In the genomic region with DNA sequence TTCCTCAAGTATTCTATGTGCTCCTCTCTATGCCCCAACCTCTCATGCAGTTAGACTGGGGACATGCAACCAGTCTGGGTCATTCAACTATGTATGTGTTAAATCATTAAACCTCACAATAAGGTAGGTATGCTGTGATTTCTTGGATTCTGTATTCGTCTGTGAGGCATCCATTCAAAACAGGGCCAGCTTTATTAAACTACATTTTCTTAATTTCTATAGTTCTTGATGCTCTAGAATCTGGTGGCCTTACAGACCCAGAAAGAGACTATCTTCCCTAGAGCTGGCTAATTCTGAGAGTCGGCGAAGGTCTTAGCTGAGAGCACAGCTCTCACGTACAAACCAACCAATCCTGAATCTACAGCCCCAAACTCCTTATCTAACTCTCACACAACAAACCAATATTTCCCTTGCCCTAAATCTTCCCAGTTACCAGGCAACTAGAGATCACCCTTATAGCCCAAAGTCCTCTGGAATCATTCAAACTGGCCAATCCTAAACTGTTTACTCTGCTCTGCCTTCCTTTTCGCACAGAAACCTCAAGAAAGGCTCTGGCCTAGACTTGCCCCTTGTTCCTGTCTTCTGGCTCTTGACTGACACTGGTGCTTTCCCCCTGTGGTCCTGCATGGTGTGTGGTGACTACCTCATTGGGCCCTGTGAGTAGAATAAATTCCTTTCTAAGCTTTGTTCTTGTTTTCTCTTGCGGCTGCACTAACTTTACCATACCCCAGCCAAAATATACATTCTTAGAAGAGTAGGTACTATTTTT, we compare ENCODE assay signal across 13 cellular contexts.
DNase-seq lines count a peak whose midpoint lies in the region; ATAC-seq and TF ChIP-seq lines count a peak whose summit lies in the region.
"Had no signal": no experiment of that assay in that cellular context is flagged by ENCODE, and none has a peak within 500 bp of the region (broad histone marks: within the 10 kb centered on the region; RNA-seq: fewer than 3 reads in every experiment).

No MANE protein-coding gene starts in this region.

- H3K79me2 ChIP-seq in mammary epithelial cell (ENCODE audit: insufficient read depth, low read length), result no peaks in the 10 kb centered on the region

- H3K9ac ChIP-seq in mammary epithelial cell (ENCODE audit: insufficient read depth, low read length) (no peak overlapping the region), adipocyte (ENCODE audit: low read length) (no peak overlapping the region)

- no peak overlapping the region for H3K27ac ChIP-seq in mammary epithelial cell (ENCODE audit: insufficient read depth, low read depth, low read length)
- H3K27ac ChIP-seq in breast epithelium, result no peak overlapping the region
- no peak overlapping the region for H3K27ac ChIP-seq in A673 (ENCODE audit: low read depth, low read length, poor library complexity, severe bottlenecking)
- H3K27ac ChIP-seq: SJSA1 had no signal

- dilution Hi-C loops in mammary epithelial cell (cut with HindIII; ENCODE audit: low sequenced_read_pairs), result no loop called here

- POLR2A ChIA-PET in A673 (lab: Charles Lee; ENCODE audit: low non-redundant PET), result no interaction called here

- intact Hi-C loops in mammary epithelial cell (cut with micrococcal nuclease), result no loop called here
- intact Hi-C loops in breast epithelium (cut with DNase I; ENCODE audit: low total_unique reads), result no loop called here
- intact Hi-C loops in A673 (cut with micrococcal nuclease; ENCODE audit: unreplicated experiment), result no loop called here

- H3K36me3 ChIP-seq in mammary epithelial cell (ENCODE audit: insufficient read depth, low read length) (no peaks in the 10 kb centered on the region), breast epithelium (no peaks in the 10 kb centered on the region), adipocyte (ENCODE audit: control insufficient read depth, insufficient read depth, low read length, severe bottlenecking) (no peaks in the 10 kb centered on the region), A673 (ENCODE audit: insufficient read depth, low read length, poor library complexity, severe bottlenecking) (no peaks in the 10 kb centered on the region)
- H3K36me3 ChIP-seq: SJSA1 had no signal

- H3K4me2 ChIP-seq in mammary epithelial cell (ENCODE audit: insufficient read depth, low read depth, low read length), result no peak overlapping the region

- peak; percentile 75 for DNase-seq in mammary epithelial cell
- no peak for DNase-seq in breast epithelium (ENCODE audit: low spot score in 2 of 2)
- peak; percentile 27 for DNase-seq in adipocyte (ENCODE audit: low read depth)
- no peak for DNase-seq in A673 (ENCODE audit: low spot score)
- no peak for DNase-seq in anterior cingulate cortex (lab: John Stamatoyannopoulos, UW)
- no peak for DNase-seq in amygdala (lab: John Stamatoyannopoulos, UW)
- no peak for DNase-seq in NCI-H2029 treated with DMSO at 0.1 percent for 48 hours (lab: John Stamatoyannopoulos, UW)
- DNase-seq: activated CD8-positive, alpha-beta memory T cell treated with anti-CD3 and anti-CD28 coated beads, Interleukin-2, amount 50 U/mL, for 4 hours; KG1; naive B cell; stimulated activated naive CD4-positive, alpha-beta T cell treated with Interleukin-2 at 50 U/mL for 16 hours had no signal

- peak; percentile 59 for ATAC-seq in HG03039 (IDR thresholded peaks at IDR 0.05; ENCODE audit: unreplicated experiment)

- H3K4me3 ChIP-seq in mammary epithelial cell (replicated peaks in 1 of 3; ENCODE audit: insufficient read depth in 1 of 3, low read depth in 2 of 3, low read length in 3 of 3), result no peak overlapping the region
- H3K4me3 ChIP-seq in breast epithelium, result no peak overlapping the region
- H3K4me3 ChIP-seq in adipocyte (ENCODE audit: low read length), result no peak overlapping the region
- no peak overlapping the region for H3K4me3 ChIP-seq in A673 (ENCODE audit: low read depth, low read length, poor library complexity, severe bottlenecking)
- H3K4me3 ChIP-seq: SJSA1 had no signal

- WGBS in mammary epithelial cell (ENCODE audit: low coverage, missing lambda C conversion rate), result 87% methylated on average over 6 of the region's 6 CpGs

- in situ Hi-C loops in mammary epithelial cell (cut with MboI; ENCODE audit: low sequenced_read_pairs in 2 of 2), result no loop called here

- H2AFZ ChIP-seq in mammary epithelial cell (ENCODE audit: low read depth, low read length), result peak overlapping the region; percentile 79

- TF ChIP-seq CTCF in mammary epithelial cell (conservative IDR thresholded peaks at IDR 0.05 in 1 of 2, IDR thresholded peaks at IDR 0.05 in 1 of 2; ENCODE audit: extremely low read depth in 1 of 2, insufficient read depth in 1 of 2, low read depth in 1 of 2, low read length in 2 of 2) (no peak), breast epithelium (IDR thresholded peaks at IDR 0.05) (no peak), A673 (conservative IDR thresholded peaks at IDR 0.05; ENCODE audit: low read depth, low read length) (no peak)

- BruUV-seq in mammary epithelial cell (replicated peaks; lab: Mats Ljungman, UMichigan) (no TSS peak), A673 (replicated peaks; lab: Mats Ljungman, UMichigan) (no TSS peak)

- TF ChIP-seq POLR2A in breast epithelium (IDR thresholded peaks at IDR 0.05), result no peak

- H3K27me3 ChIP-seq in mammary epithelial cell (ENCODE audit: insufficient read depth, low read length) (no peaks in the 10 kb centered on the region), breast epithelium (no peaks in the 10 kb centered on the region), adipocyte (replicated peaks; ENCODE audit: control insufficient read depth, insufficient read depth, low read length) (no peaks in the 10 kb centered on the region), A673 (replicated peaks; ENCODE audit: insufficient read depth, low read depth, low read length, poor library complexity) (no peaks in the 10 kb centered on the region)
- H3K27me3 ChIP-seq: SJSA1 had no signal

- H4K20me1 ChIP-seq in mammary epithelial cell (ENCODE audit: insufficient read depth, low read length), result no peaks in the 10 kb centered on the region

- CTCF ChIA-PET in mammary epithelial cell (lab: Charles Lee; ENCODE audit: low non-redundant PET) (no interaction called here), A673 (lab: Charles Lee) (no interaction called here)

- no peaks in the 10 kb centered on the region for H3K9me3 ChIP-seq in mammary epithelial cell (replicated peaks; ENCODE audit: insufficient read depth, low read length)
- no peaks in the 10 kb centered on the region for H3K9me3 ChIP-seq in breast epithelium
- no peaks in the 10 kb centered on the region for H3K9me3 ChIP-seq in adipocyte (ENCODE audit: control insufficient read depth, low read length)
- no peaks in the 10 kb centered on the region for H3K9me3 ChIP-seq in A673 (ENCODE audit: low read depth, low read length, poor library complexity, severe bottlenecking)
- H3K9me3 ChIP-seq: SJSA1 had no signal

- H3K4me1 ChIP-seq in mammary epithelial cell (ENCODE audit: insufficient read depth, low read length) (peaks cover 8% of the 10 kb centered on the region), breast epithelium (no peaks in the 10 kb centered on the region), adipocyte (ENCODE audit: control insufficient read depth, insufficient read depth, low read length) (no peaks in the 10 kb centered on the region), A673 (ENCODE audit: insufficient read depth, low read length, poor library complexity, severe bottlenecking) (no peaks in the 10 kb centered on the region)
- H3K4me1 ChIP-seq: SJSA1 had no signal

Comparison
In these comparisons a context has a peak if more than half of its experiments do, and no peak if none do; other contexts are left out.
1. DNase-seq: peak in mammary epithelial cell (single experiment) and adipocyte (single experiment); none in breast epithelium (0 of 2), A673 (single experiment), anterior cingulate cortex (0 of 58), amygdala (0 of 56) and NCI-H2029 treated with DMSO at 0.1 percent for 48 hours (single experiment).